8 cellular contexts compared by ENCODE assay signal in the genomic region with DNA sequence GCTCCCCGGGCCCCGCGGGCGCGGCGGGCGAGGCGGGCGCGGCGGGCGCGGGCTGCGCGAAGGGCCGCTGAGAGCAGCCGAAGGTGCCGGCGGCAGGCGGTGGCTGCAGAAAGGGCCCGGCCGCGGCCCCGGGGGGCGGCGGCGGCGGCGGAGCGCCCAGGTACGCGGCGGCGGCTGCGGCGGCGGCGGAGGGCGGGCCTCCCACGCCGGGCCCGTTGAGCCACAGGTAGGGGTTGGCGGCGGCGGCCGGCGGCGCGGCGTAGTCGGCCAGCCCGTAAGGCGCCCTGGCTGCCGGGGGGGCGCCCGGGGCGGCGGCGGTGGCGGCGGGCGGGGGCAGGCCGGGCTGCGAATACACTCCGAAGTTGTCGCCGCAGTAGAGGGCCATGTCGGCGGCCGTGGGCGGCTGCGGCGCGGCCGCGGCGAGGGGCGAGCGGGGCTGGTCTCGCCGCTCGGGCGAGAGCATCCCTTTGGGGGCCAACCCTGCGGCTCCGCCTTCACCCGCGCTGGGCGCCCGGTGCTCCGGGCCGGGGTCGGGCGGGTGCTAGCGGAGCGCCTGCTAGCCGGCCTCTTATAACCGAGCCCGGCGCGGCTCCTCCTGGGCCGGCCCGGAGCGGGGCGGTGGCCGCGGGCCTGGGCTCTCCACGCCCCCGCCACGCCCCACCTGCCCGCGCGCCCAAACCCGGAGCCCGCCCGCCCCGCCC. TPM values are rescaled to one million over a fixed set of nuclear protein-coding genes. Genes with fewer than 3 reads are reported as not detected.
DNase-seq lines count a peak whose midpoint lies in the region; ATAC-seq, FAIRE-seq and TF ChIP-seq lines count a peak whose summit lies in the region.
"Had no signal": no experiment of that assay in that cellular context is flagged by ENCODE, and none has a peak within 500 bp of the region (broad histone marks: within the 10 kb centered on the region; RNA-seq: fewer than 3 reads in every experiment).

A gene (minus strand): TSS at position 543 of the 701 bp plus-strand sequence. CDS start 158 bp downstream, at position 385.

- intact Hi-C loops in esophagus squamous epithelium (cut with DNase I) = loop anchor here (10.0 kb wide), 1 partner anchor 258 kb away; no protein-coding TSS in a partner anchor
- intact Hi-C loops in adrenal gland (cut with DNase I) = no loop called here
- intact Hi-C loops in kidney (cut with DNase I) = no loop called here

- no peak within 1 kb of the TSS for H3K9ac ChIP-seq in SK-N-MC (ENCODE audit: insufficient read length)
- H3K9ac ChIP-seq in smooth muscle cell (ENCODE audit: low read depth) = no peak within 1 kb of the TSS
- no peak within 1 kb of the TSS for H3K9ac ChIP-seq in kidney (ENCODE audit: low read length in 2 of 2)

- H3K9me3 ChIP-seq in SK-N-MC (ENCODE audit: low read depth, low read length) (no peaks in the 10 kb centered on the region), esophagus squamous epithelium (no peaks in the 10 kb centered on the region), smooth muscle cell (replicated peaks; ENCODE audit: low read depth) (no peaks in the 10 kb centered on the region), adrenal gland (replicated peaks in 1 of 3) (no peaks in the 10 kb centered on the region), kidney (ENCODE audit: control insufficient read depth in 1 of 2, low read length in 2 of 2) (peaks cover 0 to 2% of the 10 kb centered on the region in 2 donors)

- peak within 1 kb of the TSS; percentile 69 for H3K4me3 ChIP-seq in SK-N-MC
- peak within 1 kb of the TSS; percentile 20 to 65 (median 36) for H3K4me3 ChIP-seq in esophagus squamous epithelium
- H3K4me3 ChIP-seq in smooth muscle cell = peak within 1 kb of the TSS; percentile 45
- H3K4me3 ChIP-seq in adrenal gland = peak within 1 kb of the TSS in 1 of 4 donors; percentile 48
- no peak within 1 kb of the TSS for H3K4me3 ChIP-seq in kidney (ENCODE audit: low read length in 2 of 2)

- no peaks in the 10 kb centered on the region for H3K79me2 ChIP-seq in smooth muscle cell (ENCODE audit: low read depth)

- H3K4me1 ChIP-seq in esophagus squamous epithelium = peaks cover 0 to 19% (median 4%) of the 10 kb centered on the region in 3 donors
- peaks cover 11% of the 10 kb centered on the region for H3K4me1 ChIP-seq in smooth muscle cell (ENCODE audit: low read depth)
- H3K4me1 ChIP-seq in adrenal gland (replicated peaks in 1 of 2) = peaks cover 0 to 3% of the 10 kb centered on the region in 2 donors
- peaks cover 0 to 2% of the 10 kb centered on the region in 2 donors for H3K4me1 ChIP-seq in kidney (ENCODE audit: control insufficient read depth in 1 of 2, insufficient read depth in 1 of 2, low read depth in 1 of 2, low read length in 2 of 2)

- DNase-seq in SK-N-MC (ENCODE audit: low read depth, low spot score) (no peak), esophagus squamous epithelium (lab: John Stamatoyannopoulos, UW) (no peak), smooth muscle cell (lab: John Stamatoyannopoulos, UW; ENCODE audit: unreplicated experiment) (no peak), adrenal gland (no peak), kidney (no peak)

- H3K4me2 ChIP-seq in smooth muscle cell = peak within 1 kb of the TSS; percentile 81

- FAIRE-seq in kidney (lab: Jason Lieb, UNC) = no peak
- FAIRE-seq: TTC549 had no signal

- H3K36me3 ChIP-seq in SK-N-MC (ENCODE audit: insufficient read depth, low read length) = no peaks in the 10 kb centered on the region
- H3K36me3 ChIP-seq in esophagus squamous epithelium = no peaks in the 10 kb centered on the region
- no peaks in the 10 kb centered on the region for H3K36me3 ChIP-seq in smooth muscle cell (ENCODE audit: low read depth)
- H3K36me3 ChIP-seq in adrenal gland (replicated peaks in 1 of 2) = no peaks in the 10 kb centered on the region
- no peaks in the 10 kb centered on the region for H3K36me3 ChIP-seq in kidney (ENCODE audit: control insufficient read depth in 1 of 2, insufficient read depth in 2 of 2, low read length in 2 of 2)

- H2AFZ ChIP-seq in smooth muscle cell (ENCODE audit: low read depth) = peak within 1 kb of the TSS; percentile 26

- no peaks in the 10 kb centered on the region for H3F3A ChIP-seq in smooth muscle cell (ENCODE audit: low read depth)

- no peak within 1 kb of the TSS for H3K27ac ChIP-seq in SK-N-MC
- H3K27ac ChIP-seq in esophagus squamous epithelium = no peak within 1 kb of the TSS
- H3K27ac ChIP-seq in smooth muscle cell (ENCODE audit: low read depth) = no peak within 1 kb of the TSS
- no peak within 1 kb of the TSS for H3K27ac ChIP-seq in adrenal gland
- H3K27ac ChIP-seq in kidney (ENCODE audit: low read depth in 2 of 2, low read length in 2 of 2) = no peak within 1 kb of the TSS

- 0% methylated on average over 3 of the region's 116 CpGs; no CpG with 5 or more reads in 1 of the 2 donors for WGBS in esophagus squamous epithelium, 2 donors
- WGBS in smooth muscle cell (ENCODE audit: low lambda C conversion rate) = 0% methylated on average over 28 of the region's 116 CpGs
- WGBS in adrenal gland, 4 donors = 1 to 4% (median 2%) methylated on average over 27 to 115 of the region's 116 CpGs; no CpG with 5 or more reads in 1 of the 4 donors

- H3K27me3 ChIP-seq in esophagus squamous epithelium = peaks cover 15 to 100% (median 27%) of the 10 kb centered on the region in 4 donors
- peaks cover 77% of the 10 kb centered on the region for H3K27me3 ChIP-seq in smooth muscle cell (ENCODE audit: low read depth)
- peaks cover 73% of the 10 kb centered on the region for H3K27me3 ChIP-seq in adrenal gland

- ATAC-seq in GM19463 (IDR thresholded peaks at IDR 0.05; ENCODE audit: unreplicated experiment) (peak; percentile 46), HG03045 (IDR thresholded peaks at IDR 0.05; ENCODE audit: unreplicated experiment) (no peak)

- TF ChIP-seq POLR2A in esophagus squamous epithelium (IDR thresholded peaks at IDR 0.05) (no peak), adrenal gland (IDR thresholded peaks at IDR 0.05) (no peak)

- TF ChIP-seq CTCF in esophagus squamous epithelium (IDR thresholded peaks at IDR 0.05) = no peak
- no peak for TF ChIP-seq CTCF in smooth muscle cell (IDR thresholded peaks at IDR 0.05; ENCODE audit: borderline replicate concordance, insufficient read depth, poor library complexity, severe bottlenecking)
- no peak for TF ChIP-seq CTCF in adrenal gland (IDR thresholded peaks at IDR 0.05)
- no peak for TF ChIP-seq CTCF in kidney (IDR thresholded peaks at IDR 0.05; ENCODE audit: borderline replicate concordance, extremely low read depth, insufficient read depth)

- no peaks in the 10 kb centered on the region for H4K20me1 ChIP-seq in smooth muscle cell (ENCODE audit: low read depth)

RNA-seq across cellular contexts. Expression of the gene that starts here (rescaled TPM):
- total RNA-seq in esophagus squamous epithelium (not detected), smooth muscle cell (not detected in 2 replicates), adrenal gland (not detected), kidney (not detected)
- polyA plus RNA-seq in smooth muscle cell (not detected in 2 replicates), adrenal gland (not detected), kidney (ENCODE audit: insufficient read depth, low read depth, low replicate concordance) (not detected)

Comparison
In these comparisons a context has a peak if more than half of its experiments do, and no peak if none do; other contexts are left out.
1. H3K4me3 ChIP-seq: peak in SK-N-MC (single experiment), esophagus squamous epithelium (4 of 4) and smooth muscle cell (single experiment); none in kidney (0 of 2).